ENCODE assay signal across 27 cellular contexts in the genomic region with DNA sequence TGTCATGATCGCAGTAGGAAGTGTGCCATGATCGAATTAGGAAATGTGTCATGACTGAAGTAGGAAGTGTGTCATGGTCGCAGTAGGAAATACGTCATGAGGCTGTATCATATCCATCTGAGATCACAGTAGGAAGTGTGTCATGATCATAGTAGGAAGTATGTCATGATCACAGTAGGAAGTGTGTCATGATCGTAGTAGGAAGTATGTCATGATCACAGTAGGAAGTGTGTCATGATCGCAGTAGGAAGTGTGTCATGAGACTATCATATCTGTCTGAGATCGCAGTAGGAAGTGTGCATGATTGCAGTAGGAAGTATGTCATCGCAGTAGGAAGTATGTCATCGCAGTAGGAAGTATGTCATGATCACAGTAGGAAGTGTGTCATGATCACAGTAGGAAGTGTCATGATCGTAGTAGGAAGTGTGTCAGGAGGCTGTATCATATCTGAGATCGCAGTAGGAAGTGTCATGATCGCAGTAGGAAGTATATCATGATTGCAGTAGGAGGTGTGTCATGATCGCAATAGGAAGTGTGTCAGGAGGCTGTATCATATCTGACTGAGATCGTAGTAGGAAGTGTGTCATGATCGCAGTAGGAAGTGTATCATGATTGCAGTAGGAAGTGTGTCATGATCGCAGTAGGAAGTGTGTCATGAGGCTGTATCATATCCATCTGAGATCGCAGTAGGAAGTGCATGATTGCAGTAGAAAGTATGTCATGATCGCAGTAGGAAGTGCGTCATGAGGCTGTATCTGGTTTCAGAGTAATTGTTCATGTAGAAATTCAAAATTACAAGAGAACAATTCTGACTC. TPM values are rescaled to one million over a fixed set of nuclear protein-coding genes. Genes with fewer than 3 reads are reported as not detected.
DNase-seq lines count a peak whose midpoint lies in the region; ATAC-seq, FAIRE-seq and TF ChIP-seq lines count a peak whose summit lies in the region.
"Had no signal": no experiment of that assay in that cellular context is flagged by ENCODE, and none has a peak within 500 bp of the region (broad histone marks: within the 10 kb centered on the region; RNA-seq: fewer than 3 reads in every experiment).

No MANE protein-coding gene starts in this region.

- H3K4me3 ChIP-seq in HepG2 (replicated peaks in 1 of 3; ENCODE audit: insufficient read depth in 1 of 3, low read depth in 2 of 3, low read length in 3 of 3) (no peak overlapping the region), right lobe of liver (no peak overlapping the region), GM12878 (no peak overlapping the region), hepatocyte (no peak overlapping the region)
- H3K4me3 ChIP-seq: HAP-1, SJCRH30 had no signal

- H3K4me1 ChIP-seq in HepG2 (ENCODE audit: insufficient read depth, low read length) (peaks cover 11% of the 10 kb centered on the region), right lobe of liver (no peaks in the 10 kb centered on the region), GM12878 (ENCODE audit: control insufficient read depth, insufficient read depth, low read length) (no peaks in the 10 kb centered on the region), hepatocyte (ENCODE audit: insufficient read depth) (no peaks in the 10 kb centered on the region)
- H3K4me1 ChIP-seq: HAP-1, SJCRH30 had no signal

- H3K36me3 ChIP-seq in HepG2 (replicated peaks in 1 of 2; ENCODE audit: control insufficient read depth in 1 of 2, insufficient read depth in 2 of 2, low read length in 2 of 2) (peaks cover 2% of the 10 kb centered on the region in 2 experiments; a peak in 4 of 5 replicates), right lobe of liver (peaks cover 0 to 2% (median 0%) of the 10 kb centered on the region in 4 donors), GM12878 (ENCODE audit: control insufficient read depth in 2 of 2, insufficient read depth in 2 of 2, low read length in 1 of 2) (peaks cover 2 to 7% of the 10 kb centered on the region in 2 experiments; a peak in 3 of 4 replicates), hepatocyte (replicated peaks; ENCODE audit: insufficient read depth, low read depth) (no peaks in the 10 kb centered on the region)
- H3K36me3 ChIP-seq: HAP-1, SJCRH30 had no signal

- ATAC-seq in HepG2 (no peak), right lobe of liver (no peak), GM12878 (no peak), left cardiac atrium (no peak)
- ATAC-seq: PC-3, Right ventricle myocardium inferior had no signal

- WGBS in HepG2 (ENCODE audit: low lambda C conversion rate): 93% methylated on average over 19 of the region's 19 CpGs
- WGBS in right lobe of liver (ENCODE audit: insufficient coverage, low coverage, low lambda C conversion rate, missing lambda C conversion rate): 84% methylated on average over 19 of the region's 19 CpGs
- 97% methylated on average over 19 of the region's 19 CpGs for WGBS in GM12878 (ENCODE audit: insufficient coverage, insufficient replicate concordance, low lambda C conversion rate, missing lambda C conversion rate)
- WGBS in hepatocyte (ENCODE audit: low lambda C conversion rate, missing lambda C conversion rate): 96% methylated on average over 19 of the region's 19 CpGs

- RAD21 ChIA-PET in GM12878 (lab: Charles Lee; ENCODE audit: unreplicated experiment): no interaction called here

- H3K9me2 ChIP-seq in hepatocyte (replicated peaks; ENCODE audit: insufficient read depth): no peaks in the 10 kb centered on the region

- TF ChIP-seq POLR2A in HepG2 (IDR thresholded peaks at IDR 0.05; ENCODE audit: insufficient read depth in 1 of 2, low read depth in 2 of 2, low read length in 2 of 2) (no peak), right lobe of liver (IDR thresholded peaks at IDR 0.05) (no peak), GM12878 (IDR thresholded peaks at IDR 0.05; ENCODE audit: low read depth, low read length) (no peak)

- H3K9me3 ChIP-seq in HepG2 (ENCODE audit: low read length): no peaks in the 10 kb centered on the region
- no peaks in the 10 kb centered on the region for H3K9me3 ChIP-seq in right lobe of liver
- no peaks in the 10 kb centered on the region for H3K9me3 ChIP-seq in GM12878 (replicated peaks; ENCODE audit: control insufficient read depth, insufficient read depth, low read length)
- H3K9me3 ChIP-seq in hepatocyte (ENCODE audit: low read depth): no peaks in the 10 kb centered on the region
- H3K9me3 ChIP-seq: HAP-1, SJCRH30 had no signal

- in situ Hi-C loops in HepG2 (cut with HindIII; ENCODE audit: extremely low pct_ligation_motif_present, low pct_unique_long_range_greater_than_20kb) (no loop called here), GM12878 (cut with MboI) (no loop called here)

- no peaks in the 10 kb centered on the region for H3K79me2 ChIP-seq in HepG2 (ENCODE audit: insufficient read depth, low read length)
- no peaks in the 10 kb centered on the region for H3K79me2 ChIP-seq in GM12878 (ENCODE audit: control insufficient read depth, insufficient read depth, low read length)
- H3K79me2 ChIP-seq in hepatocyte: no peaks in the 10 kb centered on the region

- SMC1A ChIA-PET in GM12878 (lab: Charles Lee; ENCODE audit: uncharacterized antibody, unreplicated experiment): no interaction called here

- H3K27me3 ChIP-seq in HepG2 (ENCODE audit: control insufficient read depth in 1 of 2, insufficient read depth in 2 of 2, low read length in 2 of 2) (no peaks in the 10 kb centered on the region), right lobe of liver (no peaks in the 10 kb centered on the region), GM12878 (replicated peaks in 1 of 2; ENCODE audit: control insufficient read depth in 2 of 2, insufficient read depth in 2 of 2, low read length in 1 of 2) (no peaks in the 10 kb centered on the region), hepatocyte (no peaks in the 10 kb centered on the region)
- H3K27me3 ChIP-seq: SJCRH30 had no signal

- TF ChIP-seq CTCF in HepG2 (CRISPR knock-in tag; IDR thresholded peaks at IDR 0.05) (no peak), right lobe of liver (IDR thresholded peaks at IDR 0.05) (no peak), GM12878 (IDR thresholded peaks at IDR 0.05 in 2 of 3, conservative IDR thresholded peaks at IDR 0.05 in 1 of 3; ENCODE audit: control insufficient read depth in 2 of 3, extremely low read depth in 1 of 3, insufficient read depth in 1 of 3, low read depth in 3 of 3, low read length in 3 of 3) (no peak), hepatocyte (IDR thresholded peaks at IDR 0.05; ENCODE audit: poor library complexity) (no peak)

- H4K20me1 ChIP-seq in HepG2 (ENCODE audit: insufficient read depth, low read length) (no peaks in the 10 kb centered on the region), GM12878 (ENCODE audit: control insufficient read depth, insufficient read depth) (no peaks in the 10 kb centered on the region), hepatocyte (ENCODE audit: insufficient read depth, poor library complexity, severe bottlenecking) (no peaks in the 10 kb centered on the region)

- POLR2A ChIA-PET in HepG2 (lab: Yijun Ruan, JAX): no interaction called here
- POLR2A ChIA-PET in GM12878 (lab: Charles Lee): no interaction called here

- no peak overlapping the region for H3K9ac ChIP-seq in HepG2 (ENCODE audit: insufficient read depth, low read depth, low read length)
- H3K9ac ChIP-seq in GM12878 (ENCODE audit: control insufficient read depth, insufficient read depth, low read length): no peak overlapping the region
- H3K9ac ChIP-seq: KMS-11 had no signal

- H3K27ac ChIP-seq in HepG2 (ENCODE audit: extremely low read length, insufficient read depth, low read length) (no peak overlapping the region), right lobe of liver (no peak overlapping the region), GM12878 (ENCODE audit: control insufficient read depth, insufficient read depth) (no peak overlapping the region), hepatocyte (no peak overlapping the region)
- H3K27ac ChIP-seq: KMS-11, SJCRH30 had no signal

- H3K4me2 ChIP-seq in HepG2 (ENCODE audit: low read depth, low read length) (no peak overlapping the region), GM12878 (ENCODE audit: control insufficient read depth, insufficient read depth) (no peak overlapping the region), hepatocyte (no peak overlapping the region)
- H3K4me2 ChIP-seq: KMS-11 had no signal

- no TSS peak for BruUV-seq in HepG2 (replicated peaks; lab: Mats Ljungman, UMichigan)
- no TSS peak for BruUV-seq in GM12878 (replicated peaks; lab: Mats Ljungman, UMichigan)

- no peak for DNase-seq in HepG2 (ENCODE audit: low spot score)
- DNase-seq in right lobe of liver: no peak
- no peak for DNase-seq in GM12878 (ENCODE audit: low read depth, low spot score)
- peak; percentile 38 for DNase-seq in fibroblast of gingiva (ENCODE audit: low read depth)
- DNase-seq in urothelium cell line (ENCODE audit: low spot score): no peak
- DNase-seq in stimulated activated CD4-positive, alpha-beta T cell treated with anti-CD3 and anti-CD28 coated beads, Interleukin-4, amount 100 ng/mL, for 1 hour: no peak
- no peak for DNase-seq in hepatocyte (ENCODE audit: low spot score)
- DNase-seq in left cardiac atrium: no peak
- DNase-seq: 8988T; CD4-positive, alpha-beta T cell; DMS53; GOT3; IMR-90; NCI-H1048; NCI-H1417; NCI-H1694; NCI-H2029 treated with DMSO at 0.1 percent for 48 hours; NCI-H446 treated with DMSO at 0.1 percent for 48 hours; NCI-H526; NCI-H82; NK-92 treated with Interleukin-12 subunit alpha and Interleukin-12 subunit beta, amount 100 ng/mL, for 24 hours; PC-3; SJCRH30 had no signal

- no peak for FAIRE-seq in HepG2 (lab: Jason Lieb, UNC)
- FAIRE-seq in GM12878 (lab: Jason Lieb, UNC): no peak
- peak; percentile 81 for FAIRE-seq in urothelium cell line (lab: Jason Lieb, UNC)

- TF ChIP-seq RAD21 in HepG2 (CRISPR knock-in tag; IDR thresholded peaks at IDR 0.05): no peak
- no peak for TF ChIP-seq RAD21 in GM12878 (IDR thresholded peaks at IDR 0.05; ENCODE audit: insufficient read depth, low read depth, low read length)

- TF ChIP-seq EP300 in HepG2 (IDR thresholded peaks at IDR 0.05; ENCODE audit: low read depth in 2 of 2, low read length in 2 of 2) (no peak), HepG2 (CRISPR knock-in tag; IDR thresholded peaks at IDR 0.05; ENCODE audit: borderline replicate concordance) (no peak), GM12878 (IDR thresholded peaks at IDR 0.05; ENCODE audit: borderline replicate concordance in 1 of 2, control insufficient read depth in 1 of 2, low read depth in 2 of 2, low read length in 2 of 2) (no peak)

- intact Hi-C loops in HepG2 (cut with micrococcal nuclease; ENCODE audit: unreplicated experiment) (no loop called here), right lobe of liver (cut with DNase I) (no loop called here), GM12878 (cut with micrococcal nuclease; ENCODE audit: unreplicated experiment) (no loop called here), left cardiac atrium (cut with DNase I) (no loop called here)

- H2AFZ ChIP-seq in HepG2 (ENCODE audit: low read length) (no peak overlapping the region), GM12878 (ENCODE audit: control insufficient read depth, low read depth, low read length) (no peak overlapping the region), hepatocyte (no peak overlapping the region)

- CTCF ChIA-PET in HepG2 (lab: Yijun Ruan, JAX; ENCODE audit: low intra/inter-chr PET ratio, low total read pairs): no interaction called here
- CTCF ChIA-PET in GM12878 (lab: Yijun Ruan, JAX): no interaction called here

RNA-seq across cellular contexts. Expression of a gene that starts 56.4 kb away (rescaled TPM):
- total RNA-seq in HepG2 (2016; rRNA removed; fragmentation: Illumina TruSeq; extraction: Trizol) (not detected in 2 replicates), right lobe of liver (1 to 10 TPM in 5 of 6 experiments, under 1 TPM in 1; 1.00 to 4.3 (median 2.9) TPM), GM12878 (2014; rRNA removed) (6.4 and 6.7 TPM in 2 replicates), GM12878 (2014; rRNA removed; fragmentation: Illumina TruSeq; extraction: Trizol) (2.4 and 3.6 TPM in 2 replicates), GM12878 (2021) (17.5 and 20.8 TPM in 2 replicates), hepatocyte (0.60 and 4.2 TPM in 2 replicates), left cardiac atrium (10 to 100 TPM; 17.1 to 18.9 TPM)
- not detected in 2 replicates for total RNA-seq in HepG2 (2016; cell fraction: cytosol; rRNA removed; fragmentation: Illumina TruSeq; extraction: Trizol; ENCODE audit: low read depth)
- total RNA-seq in HepG2 (2016; cell fraction: insoluble cytoplasmic fraction; rRNA removed; fragmentation: Illumina TruSeq; extraction: Trizol): not detected in 2 replicates
- not detected in 2 replicates for total RNA-seq in HepG2 (2016; cell fraction: membrane; rRNA removed; fragmentation: Illumina TruSeq; extraction: Trizol)
- total RNA-seq in HepG2 (2016; cell fraction: nucleus; rRNA removed; fragmentation: Illumina TruSeq; extraction: Trizol): not detected in 2 replicates
- polyA plus RNA-seq in HepG2 (2011; rRNA removed) (0.04 TPM in 1 of 2 replicates, not detected in the other), GM12878 (2011; rRNA removed) (0.99 and 2.9 TPM in 2 replicates), GM12878 (2014; fragmentation: Illumina TruSeq; extraction: Trizol) (3.1 and 4.7 TPM in 2 replicates), GM12878 (2014; fragmentation: Nextera tagmentation; extraction: Ambion mirVana) (1 to 10 TPM in 1 of 2 experiments, under 1 TPM in 1; 0.84 to 2.6 TPM), GM12878 (2014; rRNA removed) (8.4 and 9.9 TPM in 2 replicates), GM12878 (2016; fragmentation: Nextera tagmentation; extraction: Ambion mirVana) (1 to 10 TPM; 5.4 to 6.8 TPM), hepatocyte (11.3 and 14.7 TPM in 2 replicates)
- 0.03 TPM in 1 of 2 replicates, not detected in the other for polyA plus RNA-seq in HepG2 (2011; cell fraction: cytosol; rRNA removed)
- polyA plus RNA-seq in HepG2 (2011; cell fraction: nucleus; rRNA removed): 0.12 and 0.23 TPM in 2 replicates
- 0.04 and 0.05 TPM in 2 replicates for polyA plus RNA-seq in HepG2 (2012)
- not detected in 2 replicates for polyA plus RNA-seq in HepG2 (2016; cell fraction: cytosol; fragmentation: Illumina TruSeq; extraction: Trizol; ENCODE audit: low read depth)
- polyA plus RNA-seq in HepG2 (2016; cell fraction: insoluble cytoplasmic fraction; fragmentation: Illumina TruSeq; extraction: Trizol; ENCODE audit: low read depth): not detected in 2 replicates
- not detected in 2 replicates for polyA plus RNA-seq in HepG2 (2016; cell fraction: membrane; fragmentation: Illumina TruSeq; extraction: Trizol; ENCODE audit: low read depth)
- not detected in 2 replicates for polyA plus RNA-seq in HepG2 (2016; cell fraction: nucleus; fragmentation: Illumina TruSeq; extraction: Trizol; ENCODE audit: insufficient read depth, low read depth)
- 0.42 TPM in 1 of 2 replicates, not detected in the other for polyA minus RNA-seq in HepG2 (2011; rRNA and poly(A)+ RNA removed; ENCODE audit: low replicate concordance)
- not detected in 2 replicates for polyA minus RNA-seq in HepG2 (2011; cell fraction: cytosol; rRNA and poly(A)+ RNA removed)
- not detected in 2 replicates for polyA minus RNA-seq in HepG2 (2011; cell fraction: nucleus; rRNA and poly(A)+ RNA removed)
- 57.2 and 65.1 TPM in 2 replicates for total RNA-seq in GM12878 (2013; cell fraction: nucleolus; rRNA removed)
- polyA plus RNA-seq in GM12878 (2011; ENCODE audit: low read depth): 9.8 TPM
- polyA plus RNA-seq in GM12878 (2011; cell fraction: cytosol; rRNA removed): 3.3 and 4.5 TPM in 2 replicates
- polyA plus RNA-seq in GM12878 (2011; cell fraction: nucleus; rRNA removed): 10.7 and 13.4 TPM in 2 replicates
- polyA plus RNA-seq in GM12878 (2012): 14.9 and 19.6 TPM in 2 replicates
- 3.4 and 7.4 TPM in 2 replicates for polyA minus RNA-seq in GM12878 (2011; rRNA and poly(A)+ RNA removed)
- polyA minus RNA-seq in GM12878 (2011; cell fraction: cytosol; rRNA and poly(A)+ RNA removed): 7.1 TPM in 2 replicates
- 10.3 and 14.7 TPM in 2 replicates for polyA minus RNA-seq in GM12878 (2011; cell fraction: nucleus; rRNA and poly(A)+ RNA removed)
- total RNA-seq: RPMI7951 had no signal
